ENCODE assay signal across 9 cellular contexts in genomic region chr2:196718796-196719564, GRCh38.
A peak's percentile ranks its signal among the peaks of the same experiment; 100 is the strongest.
DNase-seq lines count a peak whose midpoint lies in the region; ATAC-seq, FAIRE-seq and TF ChIP-seq lines count a peak whose summit lies in the region.
"Had no signal": no experiment of that assay in that cellular context is flagged by ENCODE, and none has a peak within 500 bp of the region (broad histone marks: within the 10 kb centered on the region; RNA-seq: fewer than 3 reads in every experiment).

No MANE protein-coding gene starts in this region.

- no peak for FAIRE-seq in bronchial epithelial cell (lab: Jason Lieb, UNC)

- H3K27ac ChIP-seq in neural progenitor cell, result no peak overlapping the region
- H3K27ac ChIP-seq: ascending aorta had no signal

- no peaks in the 10 kb centered on the region for H4K20me1 ChIP-seq in neural progenitor cell (ENCODE audit: low read depth)

- no peaks in the 10 kb centered on the region for H3K9me3 Mint-ChIP-seq in neural progenitor cell

- H3K27ac Mint-ChIP-seq in neural progenitor cell, result no peak overlapping the region

- peaks cover 9% of the 10 kb centered on the region for H3K36me3 Mint-ChIP-seq in neural progenitor cell

- no peak overlapping the region for H3K4me2 ChIP-seq in neural progenitor cell

- H3K4me3 Mint-ChIP-seq in neural progenitor cell, result no peak overlapping the region

- no peaks in the 10 kb centered on the region for H3K79me2 ChIP-seq in neural progenitor cell (ENCODE audit: low read depth)

- H3K27me3 Mint-ChIP-seq in neural progenitor cell (ENCODE audit: insufficient read depth, low read depth), result no peaks in the 10 kb centered on the region

- ATAC-seq in HG03354 (IDR thresholded peaks at IDR 0.05; ENCODE audit: poor library complexity, severe bottlenecking, unreplicated experiment) (peak; percentile 81), GM21528 (IDR thresholded peaks at IDR 0.05; ENCODE audit: low FRiP score, unreplicated experiment) (no peak), HG03025 (IDR thresholded peaks at IDR 0.05; ENCODE audit: low FRiP score, unreplicated experiment) (no peak)

- peaks cover 8% of the 10 kb centered on the region for H3K4me1 Mint-ChIP-seq in neural progenitor cell

- no peak overlapping the region for H2AFZ ChIP-seq in neural progenitor cell (replicated peaks)

- DNase-seq in GM10266 (ENCODE audit: extremely low spot score) (no peak), bronchial epithelial cell (ENCODE audit: low read depth) (no peak), neural progenitor cell (ENCODE audit: low spot score) (peak; percentile 53), activated T-cell treated with anti-CD3 and anti-CD28 coated beads for 4 hours (no peak)
- no peak for DNase-seq in stimulated activated CD4-positive, alpha-beta T cell treated with anti-CD3 and anti-CD28 coated beads, Interleukin-12 subunit alpha, Interleukin-12 subunit beta, amount 100 ng/mL, for 4 hours

- no peaks in the 10 kb centered on the region for H3F3A ChIP-seq in neural progenitor cell (ENCODE audit: low read depth)

- TF ChIP-seq CTCF in GM10266 (IDR thresholded peaks at IDR 0.05; ENCODE audit: control insufficient read depth, insufficient read depth, low read depth, missing control alignments) (peak; percentile 22), bronchial epithelial cell (IDR thresholded peaks at IDR 0.05; ENCODE audit: insufficient read depth, low read length, severe bottlenecking) (peak; percentile 2), neural progenitor cell (IDR thresholded peaks at IDR 0.05) (peak; percentile 49)

- H3K9ac ChIP-seq in neural progenitor cell, result no peak overlapping the region

- H3K4me1 ChIP-seq in neural progenitor cell, result peaks cover 6% of the 10 kb centered on the region
- H3K4me1 ChIP-seq: ascending aorta had no signal

- no peak overlapping the region for H3K4me3 ChIP-seq in bronchial epithelial cell (ENCODE audit: low read depth, low read length)
- H3K4me3 ChIP-seq in neural progenitor cell, result no peak overlapping the region
- H3K4me3 ChIP-seq: ascending aorta had no signal

- no peaks in the 10 kb centered on the region for H3K9me3 ChIP-seq in neural progenitor cell (ENCODE audit: low read depth)
- H3K9me3 ChIP-seq: ascending aorta had no signal

- H3K36me3 ChIP-seq in bronchial epithelial cell (ENCODE audit: control insufficient read depth, insufficient read depth, low read length) (no peaks in the 10 kb centered on the region), neural progenitor cell (peaks cover 17% of the 10 kb centered on the region)
- H3K36me3 ChIP-seq: ascending aorta had no signal

- no peaks in the 10 kb centered on the region for H3K27me3 ChIP-seq in bronchial epithelial cell (ENCODE audit: control insufficient read depth, insufficient read depth, low read length)
- H3K27me3 ChIP-seq in neural progenitor cell, result no peaks in the 10 kb centered on the region
- H3K27me3 ChIP-seq: ascending aorta had no signal
